ENCODE assay signal across 19 cellular contexts in genomic region chr22:35612903-35613302, GRCh38. TPM values are rescaled to one million over a fixed set of nuclear protein-coding genes. Genes with fewer than 3 reads are reported as not detected.
DNase-seq lines count a peak whose midpoint lies in the region; ATAC-seq and TF ChIP-seq lines count a peak whose summit lies in the region.
"Had no signal": no experiment of that assay in that cellular context is flagged by ENCODE, and none has a peak within 500 bp of the region (broad histone marks: within the 10 kb centered on the region; RNA-seq: fewer than 3 reads in every experiment).

No MANE protein-coding gene starts in this region.

- H3K9me3 ChIP-seq in lower lobe of right lung (no peaks in the 10 kb centered on the region), aorta (ENCODE audit: control insufficient read depth, low read length) (no peaks in the 10 kb centered on the region)

- H3K4me1 ChIP-seq in lower lobe of right lung (no peaks in the 10 kb centered on the region), aorta (ENCODE audit: control insufficient read depth in 1 of 2, insufficient read depth in 2 of 2, low read length in 2 of 2) (no peaks in the 10 kb centered on the region)

- no peak for DNase-seq in activated CD4-positive, alpha-beta T cell treated with anti-CD3 and anti-CD28 coated beads, Interleukin-2, amount 10 ng/mL, durations not matched to agents 24 days and 14 days
- DNase-seq in activated CD4-positive, alpha-beta T cell treated with anti-CD3 and anti-CD28 coated beads, Interleukin-2, amount 50 U/mL, for 4 hours, result no peak
- peak; percentile 64 for DNase-seq in left cardiac atrium
- peak; percentile 15 for DNase-seq in lower lobe of right lung
- DNase-seq in aorta, result peak; percentile 21 to 45
- no peak for DNase-seq in NCI-H1417 (lab: John Stamatoyannopoulos, UW)
- DNase-seq in NCI-H1436 treated with DMSO at 0.1 percent for 48 hours (lab: John Stamatoyannopoulos, UW), result no peak
- DNase-seq in AML-193 (lab: John Stamatoyannopoulos, UW), result no peak
- DNase-seq: CD8-positive, alpha-beta memory T cell; DMS79; H9; MV-4-11; NCI-H146; NCI-H2081; NCI-H510A; NCI-H82 had no signal

- peaks cover 2% of the 10 kb centered on the region for H3K27me3 Mint-ChIP-seq in activated CD4-positive, alpha-beta T cell treated with anti-CD3 and anti-CD28 coated beads, Interleukin-2, amount 10 ng/mL, durations not matched to agents 24 days and 14 days

- WGBS in aorta, 2 donors, result 92 to 95% methylated on average over 12 of the region's 12 CpGs

- no peak overlapping the region for H3K4me3 Mint-ChIP-seq in activated CD4-positive, alpha-beta T cell treated with anti-CD3 and anti-CD28 coated beads, Interleukin-2, amount 10 ng/mL, durations not matched to agents 24 days and 14 days
- H3K4me3 Mint-ChIP-seq: CD8-positive, alpha-beta memory T cell; H9 had no signal

- intact Hi-C loops in activated CD4-positive, alpha-beta T cell treated with anti-CD3 and anti-CD28 coated beads, Interleukin-2, amount 10 ng/mL, durations not matched to agents 24 days and 14 days (cut with micrococcal nuclease), result no loop called here
- intact Hi-C loops in left cardiac atrium (cut with DNase I), result loop anchor here in 1 of 2 donors (10.0 kb wide), 1 partner anchor 62 kb away; no protein-coding TSS in a partner anchor
- intact Hi-C loops in lower lobe of right lung (cut with DNase I), result no loop called here
- intact Hi-C loops in aorta (cut with DNase I), result no loop called here

- peak; percentile 63 to 72 for ATAC-seq in left cardiac atrium
- no peak for ATAC-seq in lower lobe of right lung
- ATAC-seq in aorta (ENCODE audit: low FRiP score), result no peak

- no peaks in the 10 kb centered on the region for H3K36me3 ChIP-seq in lower lobe of right lung
- H3K36me3 ChIP-seq in aorta (ENCODE audit: control insufficient read depth in 1 of 2, insufficient read depth in 2 of 2, low read length in 1 of 2), result no peaks in the 10 kb centered on the region

- TF ChIP-seq CTCF in lower lobe of right lung (IDR thresholded peaks at IDR 0.05), result no peak

- no peaks in the 10 kb centered on the region for H3K36me3 Mint-ChIP-seq in activated CD4-positive, alpha-beta T cell treated with anti-CD3 and anti-CD28 coated beads, Interleukin-2, amount 10 ng/mL, durations not matched to agents 24 days and 14 days (ENCODE audit: low read depth)
- H3K36me3 Mint-ChIP-seq: CD8-positive, alpha-beta memory T cell had no signal

- no peak overlapping the region for H3K27ac ChIP-seq in lower lobe of right lung
- no peak overlapping the region for H3K27ac ChIP-seq in aorta (ENCODE audit: low read depth in 1 of 2, low read length in 2 of 2)
- H3K27ac ChIP-seq: 22Rv1, HL-60 had no signal

- peak overlapping the region; percentile 18 for H3K27ac Mint-ChIP-seq in activated CD4-positive, alpha-beta T cell treated with anti-CD3 and anti-CD28 coated beads, Interleukin-2, amount 10 ng/mL, durations not matched to agents 24 days and 14 days

- peaks cover 30% of the 10 kb centered on the region for H3K4me1 Mint-ChIP-seq in activated CD4-positive, alpha-beta T cell treated with anti-CD3 and anti-CD28 coated beads, Interleukin-2, amount 10 ng/mL, durations not matched to agents 24 days and 14 days

- H3K4me3 ChIP-seq in lower lobe of right lung (no peak overlapping the region), aorta (ENCODE audit: low read length in 2 of 2) (no peak overlapping the region)

- H3K27me3 ChIP-seq in lower lobe of right lung (ENCODE audit: low read depth) (no peaks in the 10 kb centered on the region), aorta (ENCODE audit: control insufficient read depth in 1 of 2, insufficient read depth in 2 of 2, low read length in 1 of 2) (no peaks in the 10 kb centered on the region)

- H3K9me3 Mint-ChIP-seq in activated CD4-positive, alpha-beta T cell treated with anti-CD3 and anti-CD28 coated beads, Interleukin-2, amount 10 ng/mL, durations not matched to agents 24 days and 14 days, result no peaks in the 10 kb centered on the region
- H3K9me3 Mint-ChIP-seq: CD8-positive, alpha-beta memory T cell; H9 had no signal

RNA-seq across cellular contexts. Expression of gene MB, which starts 4.2 kb away (rescaled TPM):
- 2.7 and 3.7 TPM in 2 replicates for total RNA-seq in activated CD4-positive, alpha-beta T cell treated with anti-CD3 and anti-CD28 coated beads, Interleukin-2, amount 10 ng/mL, durations not matched to agents 24 days and 14 days
- 1,000 to 10,000 TPM; 7,141 to 7,312 TPM for total RNA-seq in left cardiac atrium
- 0.86 TPM for total RNA-seq in lower lobe of right lung
- not detected for total RNA-seq in aorta
- polyA plus RNA-seq in aorta, result 10 to 100 TPM in 1 of 2 donors, 1 to 10 TPM in 1; 2.8 to 24.7 TPM
- polyA plus RNA-seq: BJ; CD8-positive, alpha-beta memory T cell had no signal

RNA-seq across cellular contexts. Expression of gene APOL6, which starts 35.3 kb away (rescaled TPM):
- 21.5 and 22.4 TPM in 2 replicates for total RNA-seq in activated CD4-positive, alpha-beta T cell treated with anti-CD3 and anti-CD28 coated beads, Interleukin-2, amount 10 ng/mL, durations not matched to agents 24 days and 14 days
- total RNA-seq in left cardiac atrium (10 to 100 TPM; 20.6 to 23.0 TPM), lower lobe of right lung (53.8 TPM), aorta (10 to 100 TPM; 12.4 to 19.0 TPM)
- polyA plus RNA-seq in aorta, result 1 to 10 TPM; 5.0 to 8.4 TPM

Comparison
In these comparisons a context has a peak if more than half of its experiments do, and no peak if none do; other contexts are left out.
1. DNase-seq: peak in left cardiac atrium (single experiment), lower lobe of right lung (single experiment) and aorta (2 of 2); none in activated CD4-positive, alpha-beta T cell treated with anti-CD3 and anti-CD28 coated beads, Interleukin-2, amount 10 ng/mL, durations not matched to agents 24 days and 14 days (single experiment), activated CD4-positive, alpha-beta T cell treated with anti-CD3 and anti-CD28 coated beads, Interleukin-2, amount 50 U/mL, for 4 hours (0 of 2), NCI-H1417 (0 of 3), NCI-H1436 treated with DMSO at 0.1 percent for 48 hours (single experiment) and AML-193 (0 of 2).
2. ATAC-seq: peak in left cardiac atrium (2 of 2); none in lower lobe of right lung (0 of 2) and aorta (single experiment).
3. RNA of gene MB, which starts 4.2 kb away (total RNA-seq): 7,141 to 7,312 TPM in left cardiac atrium; 2.7 to 3.7 TPM in activated CD4-positive, alpha-beta T cell treated with anti-CD3 and anti-CD28 coated beads, Interleukin-2, amount 10 ng/mL, durations not matched to agents 24 days and 14 days, 0.86 TPM in lower lobe of right lung (single experiment) and not detected in aorta; every median in the first group is over 1,000 times any median in the second.